ENCODE assay signal across 8 cellular contexts in the genomic region with DNA sequence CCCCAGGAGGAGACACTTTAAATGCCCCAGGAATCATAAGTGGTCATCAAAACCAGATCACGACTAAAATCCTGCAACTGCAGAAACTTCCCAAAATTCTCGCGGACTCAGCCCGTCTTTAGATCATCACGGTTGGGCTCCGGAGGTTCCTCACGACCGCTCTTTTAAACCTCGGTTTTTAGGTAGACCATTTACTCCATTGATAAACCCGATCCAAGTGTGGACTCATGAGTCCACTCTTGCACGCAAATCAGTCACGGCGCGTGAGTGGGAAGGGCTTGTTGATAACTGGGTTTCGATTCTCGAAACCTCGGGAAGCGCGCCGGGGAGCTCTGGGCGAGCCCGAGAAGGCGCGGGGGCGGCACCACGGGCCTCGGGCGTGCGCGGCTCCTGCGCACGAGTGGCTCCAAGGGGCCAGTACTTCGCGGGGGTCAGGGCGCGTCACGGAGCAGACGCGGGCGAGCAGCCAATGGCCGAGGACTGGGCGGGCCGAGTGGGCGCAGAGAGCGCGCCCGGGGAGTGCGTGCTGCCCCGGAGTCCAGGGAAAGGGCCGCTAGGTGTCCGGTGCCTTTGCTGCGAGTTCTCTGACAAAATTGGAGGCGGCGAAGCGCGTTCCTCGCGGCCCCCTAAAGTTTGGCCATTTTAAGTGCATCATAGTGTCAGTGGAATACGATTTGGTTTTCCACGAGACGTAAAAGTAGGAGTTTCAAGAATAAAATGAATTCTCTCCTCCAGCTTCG. TPM values are rescaled to one million over a fixed set of nuclear protein-coding genes. Genes with fewer than 3 reads are reported as not detected.
A peak's percentile ranks its signal among the peaks of the same experiment; 100 is the strongest.
DNase-seq lines count a peak whose midpoint lies in the region; ATAC-seq lines count a peak whose summit lies in the region.

No MANE protein-coding gene starts in this region.

- H3K4me1 ChIP-seq in effector memory CD4-positive, alpha-beta T cell (ENCODE audit: control insufficient read depth, insufficient read depth, low read length, poor library complexity, severe bottlenecking), result peaks cover 14% of the 10 kb centered on the region

- DNase-seq in AG08395 (ENCODE audit: low spot score) (peak; percentile 94), NCI-H82 treated with DMSO at 0.1 percent for 48 hours (lab: John Stamatoyannopoulos, UW; ENCODE audit: unreplicated experiment) (peak; percentile 31), medulla oblongata (ENCODE audit: extremely low spot score) (peak; percentile 91)
- peak; percentile 58 for DNase-seq in activated CD8-positive, alpha-beta memory T cell treated with anti-CD3 and anti-CD28 coated beads, Interleukin-2, amount 10 ng/mL, durations not matched to agents 7 days and 5 days
- peak; percentile 39 to 61 (median 54) for DNase-seq in effector memory CD4-positive, alpha-beta T cell
- peak; percentile 28 to 47 (median 32) for DNase-seq in stimulated activated CD4-positive, alpha-beta T cell treated with anti-CD3 and anti-CD28 coated beads, TNF-alpha, amount 100 ng/mL, for 4 hours (ENCODE audit: low read depth in 3 of 3)

- CTCF ChIA-PET in activated CD8-positive, alpha-beta memory T cell treated with anti-CD3 and anti-CD28 coated beads, Interleukin-2, amount 10 ng/mL, durations not matched to agents 7 days and 5 days (lab: Charles Lee), result interaction anchor here (1.2 to 1.5 kb wide), 2 partner anchors 13 to 14 kb away, joined by 3 to 4 read pairs; no protein-coding TSS in a partner anchor

- peaks cover 63% of the 10 kb centered on the region for H3K27me3 Mint-ChIP-seq in activated CD8-positive, alpha-beta memory T cell treated with anti-CD3 and anti-CD28 coated beads, Interleukin-2, amount 10 ng/mL, durations not matched to agents 7 days and 5 days

- peak; percentile 59 for ATAC-seq in GM19025 (IDR thresholded peaks at IDR 0.05; ENCODE audit: low read depth, unreplicated experiment)
- ATAC-seq in HG03175 (IDR thresholded peaks at IDR 0.05; ENCODE audit: unreplicated experiment), result peak; percentile 51
- ATAC-seq in activated CD8-positive, alpha-beta memory T cell treated with anti-CD3 and anti-CD28 coated beads, Interleukin-2, amount 10 ng/mL, durations not matched to agents 7 days and 5 days, result peak; percentile 65

- peaks cover 19% of the 10 kb centered on the region for H3K4me1 Mint-ChIP-seq in activated CD8-positive, alpha-beta memory T cell treated with anti-CD3 and anti-CD28 coated beads, Interleukin-2, amount 10 ng/mL, durations not matched to agents 7 days and 5 days

- H3K4me3 ChIP-seq in effector memory CD4-positive, alpha-beta T cell (ENCODE audit: insufficient read depth, low read depth, low read length, poor library complexity, severe bottlenecking), result peak overlapping the region; percentile 95

- H3K36me3 Mint-ChIP-seq in activated CD8-positive, alpha-beta memory T cell treated with anti-CD3 and anti-CD28 coated beads, Interleukin-2, amount 10 ng/mL, durations not matched to agents 7 days and 5 days, result peaks cover 5% of the 10 kb centered on the region

- H3K9me3 Mint-ChIP-seq in activated CD8-positive, alpha-beta memory T cell treated with anti-CD3 and anti-CD28 coated beads, Interleukin-2, amount 10 ng/mL, durations not matched to agents 7 days and 5 days (ENCODE audit: low read depth), result no peaks in the 10 kb centered on the region

- no peaks in the 10 kb centered on the region for H3K27me3 ChIP-seq in effector memory CD4-positive, alpha-beta T cell (replicated peaks; ENCODE audit: control insufficient read depth, insufficient read depth, low read length, poor library complexity, severe bottlenecking)

- peak overlapping the region; percentile 75 for H3K27ac ChIP-seq in effector memory CD4-positive, alpha-beta T cell (ENCODE audit: insufficient read depth, low read length, poor library complexity, severe bottlenecking)

- H3K27ac Mint-ChIP-seq in activated CD8-positive, alpha-beta memory T cell treated with anti-CD3 and anti-CD28 coated beads, Interleukin-2, amount 10 ng/mL, durations not matched to agents 7 days and 5 days, result peak overlapping the region; percentile 79

- H3K36me3 ChIP-seq in effector memory CD4-positive, alpha-beta T cell (ENCODE audit: control insufficient read depth, insufficient read depth, low read length), result no peaks in the 10 kb centered on the region

- H3K4me3 Mint-ChIP-seq in activated CD8-positive, alpha-beta memory T cell treated with anti-CD3 and anti-CD28 coated beads, Interleukin-2, amount 10 ng/mL, durations not matched to agents 7 days and 5 days, result peak overlapping the region; percentile 82

- H3K9me3 ChIP-seq in effector memory CD4-positive, alpha-beta T cell (ENCODE audit: control insufficient read depth, low read length), result no peaks in the 10 kb centered on the region

RNA-seq across cellular contexts. Expression of gene TENT5A, which starts 0.7 kb away (rescaled TPM):
- 1 to 10 TPM; 1.5 to 3.7 TPM for total RNA-seq in activated CD8-positive, alpha-beta memory T cell treated with anti-CD3 and anti-CD28 coated beads, Interleukin-2, amount 10 ng/mL, durations not matched to agents 7 days and 5 days

Comparison
In these comparisons a context has a peak if more than half of its experiments do, and no peak if none do; other contexts are left out.
1. Peak in every context shown above with its lines: DNase-seq, ATAC-seq, H3K4me3 ChIP-seq and H3K27ac ChIP-seq.
2. DNase-seq: peak in every context shown above with its lines; median percentile 94 in AG08395; 91 in medulla oblongata; 58 in activated CD8-positive, alpha-beta memory T cell treated with anti-CD3 and anti-CD28 coated beads, Interleukin-2, amount 10 ng/mL, durations not matched to agents 7 days and 5 days; 54 in effector memory CD4-positive, alpha-beta T cell; 32 in stimulated activated CD4-positive, alpha-beta T cell treated with anti-CD3 and anti-CD28 coated beads, TNF-alpha, amount 100 ng/mL, for 4 hours; 31 in NCI-H82 treated with DMSO at 0.1 percent for 48 hours.